Comparison of ENCODE assay signal across 17 cellular contexts in the genomic region with DNA sequence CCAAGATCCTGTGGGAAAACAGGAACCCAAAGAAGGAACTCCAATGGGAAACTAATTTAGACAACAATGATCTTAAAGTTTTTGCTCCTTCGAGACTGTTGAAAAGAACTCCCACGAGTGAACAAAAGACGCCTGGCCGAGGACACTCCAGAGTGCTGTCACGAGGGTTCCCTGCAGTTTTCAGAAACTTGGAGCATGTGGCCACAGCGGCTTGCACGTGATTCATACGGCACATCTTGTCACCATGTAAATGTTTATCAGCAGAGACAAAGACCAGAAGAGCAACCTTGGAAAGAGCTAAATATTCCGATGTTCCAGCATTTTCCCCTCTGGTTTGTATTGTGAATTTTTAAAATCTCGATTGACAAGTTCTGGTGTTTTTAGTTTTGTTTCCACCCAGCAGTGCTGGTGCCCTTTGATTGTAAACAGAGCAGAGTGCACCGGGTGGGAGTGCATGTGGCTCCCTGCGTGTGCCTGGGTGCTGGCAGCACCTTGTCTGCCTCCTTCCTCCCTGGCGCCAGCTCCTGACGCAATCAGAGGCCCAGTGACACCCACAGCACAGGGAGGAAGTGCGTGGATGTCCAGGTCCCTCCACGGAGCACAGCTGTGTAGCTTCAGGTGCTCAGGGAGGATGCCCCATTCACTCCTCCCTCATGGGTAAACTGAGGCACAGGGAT. TPM values are rescaled to one million over a fixed set of nuclear protein-coding genes. Genes with fewer than 3 reads are reported as not detected.
DNase-seq lines count a peak whose midpoint lies in the region; ATAC-seq and TF ChIP-seq lines count a peak whose summit lies in the region.
"Had no signal": no experiment of that assay in that cellular context is flagged by ENCODE, and none has a peak within 500 bp of the region (broad histone marks: within the 10 kb centered on the region; RNA-seq: fewer than 3 reads in every experiment).

No MANE protein-coding gene starts in this region.

- peak overlapping the region in 8 of 11 experiments; percentile 10 to 82 (median 60); a peak in 12 of 22 replicates for H3K27ac ChIP-seq in BLaER1 treated with 17β-estradiol and CSF1 and Interleukin-3, amounts not matched to agents 10 nM and 100 nM
- peak overlapping the region; percentile 63 to 98 (median 84) for H3K27ac ChIP-seq in right lobe of liver
- no peak overlapping the region for H3K27ac ChIP-seq in spleen
- H3K27ac ChIP-seq in uterus: no peak overlapping the region
- H3K27ac ChIP-seq: C4-2B, SK-N-MC had no signal

- no peak overlapping the region for H3K4me3 Mint-ChIP-seq in T-helper 17 cell

- peaks cover 25 to 67% (median 50%) of the 10 kb centered on the region in 10 experiments for H3K4me1 ChIP-seq in BLaER1 treated with 17β-estradiol and CSF1 and Interleukin-3, amounts not matched to agents 10 nM and 100 nM
- H3K4me1 ChIP-seq in right lobe of liver: peaks cover 0 to 27% (median 13%) of the 10 kb centered on the region in 4 donors
- peaks cover 0 to 9% (median 0%) of the 10 kb centered on the region in 6 donors for H3K4me1 ChIP-seq in spleen
- no peaks in the 10 kb centered on the region for H3K4me1 ChIP-seq in uterus

- H3K9ac ChIP-seq in BLaER1 treated with 17β-estradiol and CSF1 and Interleukin-3, amounts not matched to agents 10 nM and 100 nM: peak overlapping the region in 4 of 11 experiments; percentile 30 to 63 (median 46); a peak in 4 of 22 replicates

- no peak overlapping the region for H3K4me3 ChIP-seq in BLaER1 treated with 17β-estradiol and CSF1 and Interleukin-3, amounts not matched to agents 10 nM and 100 nM
- peak overlapping the region in 2 of 3 donors; percentile 13 to 33 for H3K4me3 ChIP-seq in right lobe of liver
- no peak overlapping the region for H3K4me3 ChIP-seq in spleen
- no peak overlapping the region for H3K4me3 ChIP-seq in uterus
- H3K4me3 ChIP-seq: MG63, SK-N-MC had no signal

- H3K9me3 ChIP-seq in BLaER1 treated with 17β-estradiol and CSF1 and Interleukin-3, amounts not matched to agents 10 nM and 100 nM (replicated peaks in 1 of 11): 0 out of 22 replicates have a peak, but pooled peaks cover 0 to under 1% (median 0%) of the 10 kb centered on the region in 11 experiments
- H3K9me3 ChIP-seq in T-helper 17 cell (ENCODE audit: control insufficient read depth, low read length, poor library complexity, severe bottlenecking) (no peaks in the 10 kb centered on the region), right lobe of liver (no peaks in the 10 kb centered on the region), spleen (no peaks in the 10 kb centered on the region), uterus (no peaks in the 10 kb centered on the region)
- H3K9me3 ChIP-seq: MG63 had no signal

- TF ChIP-seq CTCF in right lobe of liver (IDR thresholded peaks at IDR 0.05) (no peak), spleen (IDR thresholded peaks at IDR 0.05 in 8 of 11, conservative IDR thresholded peaks at IDR 0.05 in 3 of 11) (no peak), uterus (IDR thresholded peaks at IDR 0.05) (no peak)

- H4K20me1 ChIP-seq in BLaER1 treated with 17β-estradiol and CSF1 and Interleukin-3, amounts not matched to agents 10 nM and 100 nM: no peaks in the 10 kb centered on the region

- H3K36me3 ChIP-seq in BLaER1 treated with 17β-estradiol and CSF1 and Interleukin-3, amounts not matched to agents 10 nM and 100 nM: no peaks in the 10 kb centered on the region
- H3K36me3 ChIP-seq in right lobe of liver (no peaks in the 10 kb centered on the region), spleen (no peaks in the 10 kb centered on the region), uterus (no peaks in the 10 kb centered on the region)
- H3K36me3 ChIP-seq: MG63 had no signal

- no peaks in the 10 kb centered on the region for H3K4me1 Mint-ChIP-seq in T-helper 17 cell

- H3K36me3 Mint-ChIP-seq in T-helper 17 cell (ENCODE audit: low read depth): no peaks in the 10 kb centered on the region

- intact Hi-C loops in right lobe of liver (cut with DNase I): no loop called here
- intact Hi-C loops in spleen (cut with DNase I; ENCODE audit: low total_unique reads): no loop called here
- intact Hi-C loops in uterus (cut with DNase I; ENCODE audit: low total_unique reads): no loop called here

- H3K4me2 ChIP-seq in BLaER1 treated with 17β-estradiol and CSF1 and Interleukin-3, amounts not matched to agents 10 nM and 100 nM: peak overlapping the region; percentile 36 to 91 (median 79)

- TF ChIP-seq POLR2A in right lobe of liver (IDR thresholded peaks at IDR 0.05): peak; percentile 35
- TF ChIP-seq POLR2A in spleen (IDR thresholded peaks at IDR 0.05): no peak
- no peak for TF ChIP-seq POLR2A in uterus (IDR thresholded peaks at IDR 0.05)

- H3K27me3 ChIP-seq in BLaER1 treated with 17β-estradiol and CSF1 and Interleukin-3, amounts not matched to agents 10 nM and 100 nM: no peaks in the 10 kb centered on the region
- no peaks in the 10 kb centered on the region for H3K27me3 ChIP-seq in right lobe of liver
- H3K27me3 ChIP-seq in spleen (replicated peaks in 1 of 7): peaks cover 0 to 5% (median 0%) of the 10 kb centered on the region in 7 donors
- no peaks in the 10 kb centered on the region for H3K27me3 ChIP-seq in uterus

- H3K27ac Mint-ChIP-seq in T-helper 17 cell: peak overlapping the region; percentile 70

- DNase-seq in T-helper 17 cell (no peak), right lobe of liver (peak; percentile 86 to 95 (median 94)), spleen (peak; percentile 37), uterus (no peak), NCI-H1694 (lab: John Stamatoyannopoulos, UW) (no peak)
- DNase-seq: IMR-90, Kasumi-1, MG63, NCI-H1105, NCI-H1694 treated with DMSO at 0.1 percent for 48 hours, NCI-H748 treated with DMSO at 0.1 percent for 48 hours, SHP77 had no signal

- WGBS in right lobe of liver (ENCODE audit: insufficient coverage, low coverage, low lambda C conversion rate, missing lambda C conversion rate): 29% methylated on average over 11 of the region's 16 CpGs
- WGBS in spleen, 5 donors: 68 to 83% (median 69%) methylated on average over 16 of the region's 16 CpGs

- peaks cover 9% of the 10 kb centered on the region for H3K27me3 Mint-ChIP-seq in T-helper 17 cell

- no peak for ATAC-seq in T-helper 17 cell
- peak; percentile 74 to 84 (median 82) for ATAC-seq in right lobe of liver
- no peak for ATAC-seq in HG02678 (IDR thresholded peaks at IDR 0.05; ENCODE audit: unreplicated experiment)

RNA-seq across cellular contexts. Expression of a gene that starts 23.0 kb away (rescaled TPM):
- total RNA-seq in T-helper 17 cell: 1 to 10 TPM in 1 of 2 donors, under 1 TPM in 1; 0.85 to 1.0 TPM
- 10 to 100 TPM in 5 of 6 experiments, 1 to 10 TPM in 1; 7.5 to 19.3 (median 13.9) TPM for total RNA-seq in right lobe of liver
- 1 to 10 TPM; 1.3 to 4.9 (median 3.4) TPM for total RNA-seq in spleen
- polyA plus RNA-seq in spleen: under 1 TPM; 0.24 to 0.86 (median 0.26) TPM
- 1 to 10 TPM in 2 of 4 donors, under 1 TPM in 1, not detected in 1; under 0.01 to 2.3 (median 2.3) TPM for total RNA-seq in uterus
- total RNA-seq: OCI-LY7 had no signal

Comparison
In these comparisons a context has a peak if more than half of its experiments do, and no peak if none do; other contexts are left out.
1. H3K27ac ChIP-seq: peak in BLaER1 treated with 17β-estradiol and CSF1 and Interleukin-3, amounts not matched to agents 10 nM and 100 nM (8 of 11) and right lobe of liver (3 of 3); none in spleen (0 of 8) and uterus (0 of 2).
2. H3K4me3 ChIP-seq: peak in right lobe of liver (2 of 3); none in BLaER1 treated with 17β-estradiol and CSF1 and Interleukin-3, amounts not matched to agents 10 nM and 100 nM (0 of 10), spleen (0 of 8) and uterus (0 of 2).
3. ATAC-seq: peak in right lobe of liver (4 of 4); none in T-helper 17 cell (single experiment) and HG02678 (single experiment).
4. DNase-seq: peak in right lobe of liver (3 of 3) and spleen (single experiment); none in T-helper 17 cell (0 of 3), uterus (0 of 2) and NCI-H1694 (single experiment).